In the genomic region with DNA sequence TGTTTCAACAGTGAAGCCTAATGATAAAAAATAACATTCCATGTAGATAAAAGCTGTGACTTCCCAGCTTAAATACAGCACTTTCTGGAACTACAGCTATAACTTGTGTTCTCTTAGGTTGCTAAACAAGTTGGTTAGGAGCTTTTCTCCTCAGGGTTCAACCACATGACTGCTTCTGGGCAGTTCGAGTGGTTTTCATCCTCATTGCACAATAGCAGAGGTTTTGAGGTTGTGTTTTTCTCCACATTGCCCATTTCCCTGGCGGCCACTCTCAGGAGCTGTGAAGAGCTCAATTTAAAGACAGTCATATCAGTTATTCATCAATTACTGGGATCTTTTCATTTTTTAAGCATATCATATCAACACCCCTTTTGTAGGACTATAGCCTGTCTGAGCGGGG, we compare ENCODE assay signal across 12 cellular contexts.
DNase-seq lines count a peak whose midpoint lies in the region; ATAC-seq, FAIRE-seq and TF ChIP-seq lines count a peak whose summit lies in the region.
"Had no signal": no experiment of that assay in that cellular context is flagged by ENCODE, and none has a peak within 500 bp of the region (broad histone marks: within the 10 kb centered on the region; RNA-seq: fewer than 3 reads in every experiment).

No MANE protein-coding gene starts in this region.

- H3K9me3 ChIP-seq in right atrium auricular region: no peaks in the 10 kb centered on the region
- no peaks in the 10 kb centered on the region for H3K9me3 ChIP-seq in gastrocnemius medialis

- H3K27ac ChIP-seq in right atrium auricular region (peak overlapping the region; percentile 55 to 64), gastrocnemius medialis (peak overlapping the region; percentile 24 to 65 (median 40))

- no peak overlapping the region for H3K4me3 ChIP-seq in astrocyte of the spinal cord (ENCODE audit: low read depth, low read length)
- no peak overlapping the region for H3K4me3 ChIP-seq in right atrium auricular region
- H3K4me3 ChIP-seq in gastrocnemius medialis: no peak overlapping the region

- in situ Hi-C loops in astrocyte of the spinal cord (cut with HindIII; ENCODE audit: low sequenced_read_pairs) (no loop called here), gastrocnemius medialis (cut with MboI; ENCODE audit: low sequenced_read_pairs in 4 of 4) (no loop called here)

- peaks cover 0 to 11% of the 10 kb centered on the region in 2 donors for H3K4me1 ChIP-seq in right atrium auricular region
- H3K4me1 ChIP-seq in gastrocnemius medialis: no peaks in the 10 kb centered on the region

- no peak for TF ChIP-seq CTCF in astrocyte of the spinal cord (IDR thresholded peaks at IDR 0.05; ENCODE audit: low read depth, low read length)
- TF ChIP-seq CTCF in right atrium auricular region (IDR thresholded peaks at IDR 0.05): no peak
- TF ChIP-seq CTCF in gastrocnemius medialis (IDR thresholded peaks at IDR 0.05 in 4 of 5, conservative IDR thresholded peaks at IDR 0.05 in 1 of 5): no peak

- TF ChIP-seq POLR2A in gastrocnemius medialis (IDR thresholded peaks at IDR 0.05): peak in 1 of 2 donors; percentile 26

- peak; percentile 28 to 33 for ATAC-seq in gastrocnemius medialis

- DNase-seq in HCEC 1CT (peak; percentile 69), astrocyte of the spinal cord (ENCODE audit: low read depth, low spot score) (peak; percentile 80), right atrium auricular region (ENCODE audit: low spot score) (peak; percentile 75), gastrocnemius medialis (peak; percentile 15 to 40), NCI-H2107 treated with DMSO at 0.1 percent for 48 hours (lab: John Stamatoyannopoulos, UW; ENCODE audit: unreplicated experiment) (no peak), urothelium cell line (ENCODE audit: low spot score) (no peak), NCI-H187 treated with DMSO at 0.1 percent for 48 hours (lab: John Stamatoyannopoulos, UW) (no peak), NCI-H524 (lab: John Stamatoyannopoulos, UW) (no peak)
- DNase-seq: activated B cell treated with CpG ODN at 0.5 μM for 24 hours; activated naive CD8-positive, alpha-beta T cell treated with anti-CD3 and anti-CD28 coated beads for 36 hours; CD4-positive, alpha-beta T cell; NCI-H748 treated with DMSO at 0.1 percent for 48 hours had no signal

- intact Hi-C loops in gastrocnemius medialis (cut with DNase I; ENCODE audit: low total_unique reads): no loop called here

- no peaks in the 10 kb centered on the region for H3K27me3 ChIP-seq in right atrium auricular region
- no peaks in the 10 kb centered on the region for H3K27me3 ChIP-seq in gastrocnemius medialis

- FAIRE-seq in urothelium cell line (lab: Jason Lieb, UNC): no peak

- H3K36me3 ChIP-seq in right atrium auricular region (no peaks in the 10 kb centered on the region), gastrocnemius medialis (no peaks in the 10 kb centered on the region)

Comparison
In these comparisons a context has a peak if more than half of its experiments do, and no peak if none do; other contexts are left out.
1. DNase-seq: peak in HCEC 1CT (single experiment), astrocyte of the spinal cord (single experiment), right atrium auricular region (single experiment) and gastrocnemius medialis (2 of 2); none in NCI-H2107 treated with DMSO at 0.1 percent for 48 hours (single experiment), urothelium cell line (single experiment), NCI-H187 treated with DMSO at 0.1 percent for 48 hours (single experiment) and NCI-H524 (0 of 2).